ENCODE assay signal across 1 cellular context in genomic region chr10:49646256-49646870, GRCh38.
TF ChIP-seq lines count a peak whose summit lies in the region.

No MANE protein-coding gene starts in this region.

TF ChIP-seq in K562, 482 proteins besides CTCF, POLR2A, EP300 and RAD21:
- TF ChIP-seq ZBTB9 (CRISPR knock-in tag; IDR thresholded peaks at IDR 0.05): no peak
- no peak for TF ChIP-seq FOXA3 (CRISPR knock-in tag; conservative IDR thresholded peaks at IDR 0.05 in 1 of 2, IDR thresholded peaks at IDR 0.05 in 1 of 2)
- no peak for TF ChIP-seq DEAF1 (CRISPR knock-in tag; IDR thresholded peaks at IDR 0.05)
- TF ChIP-seq TOE1 (IDR thresholded peaks at IDR 0.05; ENCODE audit: borderline replicate concordance): no peak
- TF ChIP-seq TOE1 (CRISPR knock-in tag; IDR thresholded peaks at IDR 0.05; ENCODE audit: borderline replicate concordance, low read depth): no peak
- no peak for TF ChIP-seq NRF1 (conservative IDR thresholded peaks at IDR 0.05 in 1 of 2, IDR thresholded peaks at IDR 0.05 in 1 of 2)
- TF ChIP-seq ZNF217 (CRISPR knock-in tag; IDR thresholded peaks at IDR 0.05): no peak
- no peak for TF ChIP-seq POLR3G (IDR thresholded peaks at IDR 0.05; ENCODE audit: extremely low read depth, insufficient read length, insufficient replicate concordance)
- no peak for TF ChIP-seq TARDBP (IDR thresholded peaks at IDR 0.05)
- TF ChIP-seq PHF21A (IDR thresholded peaks at IDR 0.05; ENCODE audit: borderline replicate concordance, low read depth): no peak
TF ChIP-seq in K562: peak in this region for 0.
